19 cellular contexts compared by ENCODE assay signal in the genomic region with DNA sequence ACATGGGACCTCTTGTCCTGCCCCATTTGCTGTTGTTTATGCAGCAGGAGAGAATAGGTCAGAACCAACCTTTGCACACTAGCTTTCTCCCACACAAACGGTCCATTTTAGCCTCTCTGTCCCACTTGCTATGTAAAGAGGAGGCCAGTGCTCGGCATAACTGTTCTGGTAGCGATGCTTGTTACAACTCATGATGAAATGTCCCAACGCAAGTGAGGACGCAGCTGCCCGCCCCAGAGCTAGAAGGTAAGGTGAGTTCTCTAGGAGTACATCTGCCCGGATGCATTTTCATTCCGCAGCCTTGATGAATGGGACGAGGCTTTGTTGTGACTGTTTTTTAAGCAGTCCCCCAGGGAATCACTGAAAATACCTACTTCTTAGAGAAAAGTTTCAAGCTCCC. TPM values are rescaled to one million over a fixed set of nuclear protein-coding genes. Genes with fewer than 3 reads are reported as not detected.
DNase-seq lines count a peak whose midpoint lies in the region; ATAC-seq and TF ChIP-seq lines count a peak whose summit lies in the region.
"Had no signal": no experiment of that assay in that cellular context is flagged by ENCODE, and none has a peak within 500 bp of the region (broad histone marks: within the 10 kb centered on the region; RNA-seq: fewer than 3 reads in every experiment).

No MANE protein-coding gene starts in this region.

- H3K4me1 Mint-ChIP-seq in activated CD8-positive, alpha-beta memory T cell treated with anti-CD3 and anti-CD28 coated beads, Interleukin-2, amount 10 ng/mL, durations not matched to agents 7 days and 5 days: peaks cover 2% of the 10 kb centered on the region
- H3K4me1 Mint-ChIP-seq in type B pancreatic cell (ENCODE audit: unreplicated experiment): peaks cover 24% of the 10 kb centered on the region

- H3K4me3 Mint-ChIP-seq in activated CD8-positive, alpha-beta memory T cell treated with anti-CD3 and anti-CD28 coated beads, Interleukin-2, amount 10 ng/mL, durations not matched to agents 7 days and 5 days: no peak overlapping the region
- no peak overlapping the region for H3K4me3 Mint-ChIP-seq in type B pancreatic cell
- H3K4me3 Mint-ChIP-seq: CD4-positive, alpha-beta memory T cell had no signal

- no peak for TF ChIP-seq EP300 in esophagus muscularis mucosa (IDR thresholded peaks at IDR 0.05)

- peaks cover 16% of the 10 kb centered on the region for H3K27me3 Mint-ChIP-seq in activated CD8-positive, alpha-beta memory T cell treated with anti-CD3 and anti-CD28 coated beads, Interleukin-2, amount 10 ng/mL, durations not matched to agents 7 days and 5 days
- H3K27me3 Mint-ChIP-seq in type B pancreatic cell: peaks cover 5% of the 10 kb centered on the region

- 86% methylated on average over 8 of the region's 9 CpGs for WGBS in esophagus muscularis mucosa
- WGBS in lung, 2 donors: 88 to 93% methylated on average over 9 of the region's 9 CpGs

- H3K4me1 ChIP-seq in esophagus muscularis mucosa: peaks cover 19 to 73% (median 66%) of the 10 kb centered on the region in 4 donors
- H3K4me1 ChIP-seq in lung (ENCODE audit: control insufficient read depth in 2 of 2, insufficient read depth in 2 of 2, low read length in 2 of 2): peaks cover 0 to 2% of the 10 kb centered on the region in 2 donors

- no peak for ATAC-seq in activated CD8-positive, alpha-beta memory T cell treated with anti-CD3 and anti-CD28 coated beads, Interleukin-2, amount 10 ng/mL, durations not matched to agents 7 days and 5 days
- ATAC-seq in lung (ENCODE audit: insufficient read depth, low FRiP score) (no peak), HG02571 (IDR thresholded peaks at IDR 0.05; ENCODE audit: unreplicated experiment) (no peak)

- H3K36me3 ChIP-seq in esophagus muscularis mucosa: peaks cover 7 to 47% (median 28%) of the 10 kb centered on the region in 4 donors
- no peaks in the 10 kb centered on the region for H3K36me3 ChIP-seq in lung (ENCODE audit: control insufficient read depth in 2 of 2, insufficient read depth in 2 of 2, low read length in 2 of 2)

- H3K9me3 Mint-ChIP-seq in activated CD8-positive, alpha-beta memory T cell treated with anti-CD3 and anti-CD28 coated beads, Interleukin-2, amount 10 ng/mL, durations not matched to agents 7 days and 5 days (ENCODE audit: low read depth): no peaks in the 10 kb centered on the region
- H3K9me3 Mint-ChIP-seq in type B pancreatic cell: no peaks in the 10 kb centered on the region

- no peak overlapping the region for H3K4me3 ChIP-seq in esophagus muscularis mucosa
- no peak overlapping the region for H3K4me3 ChIP-seq in lung
- H3K4me3 ChIP-seq: GM23248 had no signal

- CTCF ChIA-PET in activated CD8-positive, alpha-beta memory T cell treated with anti-CD3 and anti-CD28 coated beads, Interleukin-2, amount 10 ng/mL, durations not matched to agents 7 days and 5 days (lab: Charles Lee): no interaction called here

- H3K36me3 Mint-ChIP-seq in activated CD8-positive, alpha-beta memory T cell treated with anti-CD3 and anti-CD28 coated beads, Interleukin-2, amount 10 ng/mL, durations not matched to agents 7 days and 5 days: no peaks in the 10 kb centered on the region
- peaks cover 15% of the 10 kb centered on the region for H3K36me3 Mint-ChIP-seq in type B pancreatic cell
- H3K36me3 Mint-ChIP-seq: CD4-positive, alpha-beta memory T cell had no signal

- H3K9me3 ChIP-seq in esophagus muscularis mucosa: no peaks in the 10 kb centered on the region
- H3K9me3 ChIP-seq in lung (ENCODE audit: control insufficient read depth in 2 of 2, insufficient read depth in 1 of 2, low read length in 1 of 2): no peaks in the 10 kb centered on the region

- H3K27me3 ChIP-seq in esophagus muscularis mucosa (no peaks in the 10 kb centered on the region), lung (ENCODE audit: control insufficient read depth, insufficient read depth) (no peaks in the 10 kb centered on the region)

- H3K27ac Mint-ChIP-seq in activated CD8-positive, alpha-beta memory T cell treated with anti-CD3 and anti-CD28 coated beads, Interleukin-2, amount 10 ng/mL, durations not matched to agents 7 days and 5 days: no peak overlapping the region
- no peak overlapping the region for H3K27ac Mint-ChIP-seq in type B pancreatic cell
- H3K27ac Mint-ChIP-seq: CD4-positive, alpha-beta memory T cell had no signal

- TF ChIP-seq CTCF in esophagus muscularis mucosa (IDR thresholded peaks at IDR 0.05) (no peak), lung (IDR thresholded peaks at IDR 0.05; ENCODE audit: control extremely low read depth, extremely low read depth) (no peak), type B pancreatic cell (conservative IDR thresholded peaks at IDR 0.05) (no peak)

- intact Hi-C loops in esophagus muscularis mucosa (cut with DNase I): loop anchor here (10.0 kb wide), 1 partner anchor 279 kb away; no protein-coding TSS in a partner anchor

- H3K27ac ChIP-seq in esophagus muscularis mucosa (replicated peaks in 1 of 4) (peak overlapping the region in 3 of 4 donors; percentile 6 to 25 (median 8)), lung (ENCODE audit: low read depth in 1 of 2, low read length in 1 of 2) (no peak overlapping the region)
- H3K27ac ChIP-seq: GM23248 had no signal

- peak; percentile 9 for DNase-seq in activated CD8-positive, alpha-beta memory T cell treated with anti-CD3 and anti-CD28 coated beads, Interleukin-2, amount 10 ng/mL, durations not matched to agents 7 days and 5 days
- no peak for DNase-seq in activated CD8-positive, alpha-beta memory T cell treated with anti-CD3 and anti-CD28 coated beads, Interleukin-2, amount 50 U/mL, for 48 hours
- DNase-seq in esophagus muscularis mucosa (ENCODE audit: extremely low spot score): peak; percentile 66
- peak; percentile 23 for DNase-seq in lung (ENCODE audit: low spot score)
- DNase-seq in type B pancreatic cell (ENCODE audit: extremely low spot score, unreplicated experiment): peak; percentile 42
- DNase-seq in pons (ENCODE audit: low spot score): no peak
- no peak for DNase-seq in NCI-H774 (lab: John Stamatoyannopoulos, UW)
- DNase-seq: C1 segment of cervical spinal cord; Calu3; CD4-positive, alpha-beta memory T cell; COR-L47; DMS53; DMS79 treated with DMSO at 0.1 percent for 48 hours; GF-D8; GM23248; H7; HCEC 1CT had no signal

- no peak for TF ChIP-seq POLR2A in esophagus muscularis mucosa (IDR thresholded peaks at IDR 0.05; ENCODE audit: low read depth)

RNA-seq across cellular contexts. Expression of gene S1PR3, which starts 14.1 kb away (rescaled TPM):
- under 1 TPM; 0.05 to 0.06 TPM for total RNA-seq in activated CD8-positive, alpha-beta memory T cell treated with anti-CD3 and anti-CD28 coated beads, Interleukin-2, amount 10 ng/mL, durations not matched to agents 7 days and 5 days
- 100 to 1,000 TPM; 184 to 340 (median 223) TPM for total RNA-seq in esophagus muscularis mucosa
- 10 to 100 TPM; 14.5 to 38.7 TPM for total RNA-seq in lung
- polyA plus RNA-seq in lung: 10 to 100 TPM in 1 of 2 donors, 1 to 10 TPM in 1; 2.8 to 14.0 TPM
- total RNA-seq in type B pancreatic cell (ENCODE audit: low replicate concordance): 9.3 and 37.9 TPM in 2 replicates
- total RNA-seq: CD4-positive, alpha-beta memory T cell; G401 had no signal
- polyA plus RNA-seq: CD4-positive, alpha-beta memory T cell had no signal

Comparison
In these comparisons a context has a peak if more than half of its experiments do, and no peak if none do; other contexts are left out.
1. DNase-seq: peak in activated CD8-positive, alpha-beta memory T cell treated with anti-CD3 and anti-CD28 coated beads, Interleukin-2, amount 10 ng/mL, durations not matched to agents 7 days and 5 days (single experiment), esophagus muscularis mucosa (single experiment), lung (single experiment) and type B pancreatic cell (single experiment); none in activated CD8-positive, alpha-beta memory T cell treated with anti-CD3 and anti-CD28 coated beads, Interleukin-2, amount 50 U/mL, for 48 hours (single experiment), pons (single experiment) and NCI-H774 (single experiment).
2. H3K27ac ChIP-seq: peak in esophagus muscularis mucosa (3 of 4); none in lung (0 of 2).